ENCODE assay signal across 1 cellular context in the genomic region with DNA sequence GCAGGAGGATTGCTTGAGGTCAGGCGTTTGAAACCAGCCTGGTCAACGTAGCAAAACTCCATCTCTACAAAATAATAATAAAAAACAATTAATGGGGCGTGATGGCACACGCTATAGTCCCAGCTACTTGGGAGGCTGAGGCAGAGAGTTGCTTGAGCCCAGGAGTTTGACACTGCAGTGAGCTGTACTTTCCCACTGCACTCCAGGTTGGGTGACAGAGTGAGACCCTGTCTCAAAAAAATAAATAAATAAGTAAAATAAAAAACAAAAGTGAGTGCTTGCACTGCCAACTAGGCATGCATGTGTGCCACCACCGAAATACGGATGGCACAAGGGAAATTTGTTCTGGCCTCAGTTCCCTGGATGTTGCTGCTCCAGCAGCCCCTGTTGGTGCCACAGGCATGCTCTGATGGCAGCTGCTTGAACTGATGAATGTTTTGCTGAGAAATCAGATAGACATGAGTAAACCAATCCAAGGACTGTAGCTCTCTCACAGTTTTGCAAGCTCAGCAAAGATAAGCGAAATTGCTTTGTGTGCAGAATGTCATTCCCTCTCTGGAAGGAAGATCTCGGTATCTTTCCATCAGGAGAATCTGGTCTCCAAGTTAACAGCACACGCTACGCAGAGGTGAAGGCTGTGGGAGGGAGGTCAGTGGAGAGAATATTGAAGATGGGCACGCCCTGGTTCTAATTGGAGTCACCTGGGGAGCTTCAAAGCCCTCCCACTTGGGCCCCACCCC.
TF ChIP-seq lines count a peak whose summit lies in the region.

No MANE protein-coding gene starts in this region.

TF ChIP-seq in K562, 482 proteins besides CTCF, POLR2A, EP300 and RAD21 (continued from another document):
- TF ChIP-seq, protein P1, sequence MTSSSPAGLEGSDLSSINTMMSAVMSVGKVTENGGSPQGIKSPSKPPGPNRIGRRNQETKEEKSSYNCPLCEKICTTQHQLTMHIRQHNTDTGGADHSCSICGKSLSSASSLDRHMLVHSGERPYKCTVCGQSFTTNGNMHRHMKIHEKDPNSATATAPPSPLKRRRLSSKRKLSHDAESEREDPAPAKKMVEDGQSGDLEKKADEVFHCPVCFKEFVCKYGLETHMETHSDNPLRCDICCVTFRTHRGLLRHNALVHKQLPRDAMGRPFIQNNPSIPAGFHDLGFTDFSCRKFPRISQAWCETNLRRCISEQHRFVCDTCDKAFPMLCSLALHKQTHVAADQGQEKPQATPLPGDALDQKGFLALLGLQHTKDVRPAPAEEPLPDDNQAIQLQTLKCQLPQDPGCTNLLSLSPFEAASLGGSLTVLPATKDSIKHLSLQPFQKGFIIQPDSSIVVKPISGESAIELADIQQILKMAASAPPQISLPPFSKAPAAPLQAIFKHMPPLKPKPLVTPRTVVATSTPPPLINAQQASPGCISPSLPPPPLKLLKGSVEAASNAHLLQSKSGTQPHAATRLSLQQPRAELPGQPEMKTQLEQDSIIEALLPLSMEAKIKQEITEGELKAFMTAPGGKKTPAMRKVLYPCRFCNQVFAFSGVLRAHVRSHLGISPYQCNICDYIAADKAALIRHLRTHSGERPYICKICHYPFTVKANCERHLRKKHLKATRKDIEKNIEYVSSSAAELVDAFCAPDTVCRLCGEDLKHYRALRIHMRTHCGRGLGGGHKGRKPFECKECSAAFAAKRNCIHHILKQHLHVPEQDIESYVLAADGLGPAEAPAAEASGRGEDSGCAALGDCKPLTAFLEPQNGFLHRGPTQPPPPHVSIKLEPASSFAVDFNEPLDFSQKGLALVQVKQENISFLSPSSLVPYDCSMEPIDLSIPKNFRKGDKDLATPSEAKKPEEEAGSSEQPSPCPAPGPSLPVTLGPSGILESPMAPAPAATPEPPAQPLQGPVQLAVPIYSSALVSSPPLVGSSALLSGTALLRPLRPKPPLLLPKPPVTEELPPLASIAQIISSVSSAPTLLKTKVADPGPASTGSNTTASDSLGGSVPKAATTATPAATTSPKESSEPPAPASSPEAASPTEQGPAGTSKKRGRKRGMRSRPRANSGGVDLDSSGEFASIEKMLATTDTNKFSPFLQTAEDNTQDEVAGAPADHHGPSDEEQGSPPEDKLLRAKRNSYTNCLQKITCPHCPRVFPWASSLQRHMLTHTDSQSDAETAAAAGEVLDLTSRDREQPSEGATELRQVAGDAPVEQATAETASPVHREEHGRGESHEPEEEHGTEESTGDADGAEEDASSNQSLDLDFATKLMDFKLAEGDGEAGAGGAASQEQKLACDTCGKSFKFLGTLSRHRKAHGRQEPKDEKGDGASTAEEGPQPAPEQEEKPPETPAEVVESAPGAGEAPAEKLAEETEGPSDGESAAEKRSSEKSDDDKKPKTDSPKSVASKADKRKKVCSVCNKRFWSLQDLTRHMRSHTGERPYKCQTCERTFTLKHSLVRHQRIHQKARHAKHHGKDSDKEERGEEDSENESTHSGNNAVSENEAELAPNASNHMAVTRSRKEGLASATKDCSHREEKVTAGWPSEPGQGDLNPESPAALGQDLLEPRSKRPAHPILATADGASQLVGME (CRISPR knock-in tag; IDR thresholded peaks at IDR 0.05), result no peak
